Comparison of ENCODE assay signal across 3 cellular contexts in genomic region chr1:212589434-212589833, GRCh38.
TF ChIP-seq lines count a peak whose summit lies in the region.

No MANE protein-coding gene starts in this region.

TF ChIP-seq in IMR-90, 13 proteins besides CTCF, POLR2A, EP300 and RAD21:
- TF ChIP-seq RCOR1 (IDR thresholded peaks at IDR 0.05; ENCODE audit: insufficient replicate concordance, low read length) (no peak), CEBPB (IDR thresholded peaks at IDR 0.05; ENCODE audit: low read depth, low read length) (peak; percentile 35; the same call in 1 of the 2 replicates)

TF ChIP-seq in Ishikawa, 13 proteins besides CTCF, POLR2A, EP300 and RAD21 (continued from another document):
- TF ChIP-seq ZBTB7A (IDR thresholded peaks at IDR 0.05; ENCODE audit: low read depth): no peak
- no peak for TF ChIP-seq TCF12 (IDR thresholded peaks at IDR 0.05; ENCODE audit: low read depth)

TF ChIP-seq in K562, 482 proteins besides CTCF, POLR2A, EP300 and RAD21 (continued from another document):
- TF ChIP-seq PKNOX1 (IDR thresholded peaks at IDR 0.05): no peak
- TF ChIP-seq ZNF780A (CRISPR knock-in tag; IDR thresholded peaks at IDR 0.05): no peak
- peak; percentile 60; the same call in 1 of the 2 replicates for TF ChIP-seq CEBPB (tag; IDR thresholded peaks at IDR 0.05)
- TF ChIP-seq MCM5 (IDR thresholded peaks at IDR 0.05; ENCODE audit: low read depth): no peak
- no peak for TF ChIP-seq HNRNPH1 (optimal IDR thresholded peaks at IDR 0.05; ENCODE audit: low read depth, low read length)
- peak; percentile 67 for TF ChIP-seq NFIC (IDR thresholded peaks at IDR 0.05)
- no peak for TF ChIP-seq MECOM (CRISPR knock-in tag; IDR thresholded peaks at IDR 0.05)
- no peak for TF ChIP-seq ZNF184 (CRISPR knock-in tag; IDR thresholded peaks at IDR 0.05)
- TF ChIP-seq ILF3 (IDR thresholded peaks at IDR 0.05; ENCODE audit: borderline replicate concordance): no peak
- TF ChIP-seq ETV6 (IDR thresholded peaks at IDR 0.05; ENCODE audit: borderline replicate concordance in 1 of 2, low read depth in 2 of 2, low read length in 1 of 2): no peak
- TF ChIP-seq ETV6 (CRISPR knock-in tag; IDR thresholded peaks at IDR 0.05; ENCODE audit: borderline replicate concordance): no peak
- TF ChIP-seq POLR2H (tag; IDR thresholded peaks at IDR 0.05; ENCODE audit: low read depth): no peak
- TF ChIP-seq, protein P1, sequence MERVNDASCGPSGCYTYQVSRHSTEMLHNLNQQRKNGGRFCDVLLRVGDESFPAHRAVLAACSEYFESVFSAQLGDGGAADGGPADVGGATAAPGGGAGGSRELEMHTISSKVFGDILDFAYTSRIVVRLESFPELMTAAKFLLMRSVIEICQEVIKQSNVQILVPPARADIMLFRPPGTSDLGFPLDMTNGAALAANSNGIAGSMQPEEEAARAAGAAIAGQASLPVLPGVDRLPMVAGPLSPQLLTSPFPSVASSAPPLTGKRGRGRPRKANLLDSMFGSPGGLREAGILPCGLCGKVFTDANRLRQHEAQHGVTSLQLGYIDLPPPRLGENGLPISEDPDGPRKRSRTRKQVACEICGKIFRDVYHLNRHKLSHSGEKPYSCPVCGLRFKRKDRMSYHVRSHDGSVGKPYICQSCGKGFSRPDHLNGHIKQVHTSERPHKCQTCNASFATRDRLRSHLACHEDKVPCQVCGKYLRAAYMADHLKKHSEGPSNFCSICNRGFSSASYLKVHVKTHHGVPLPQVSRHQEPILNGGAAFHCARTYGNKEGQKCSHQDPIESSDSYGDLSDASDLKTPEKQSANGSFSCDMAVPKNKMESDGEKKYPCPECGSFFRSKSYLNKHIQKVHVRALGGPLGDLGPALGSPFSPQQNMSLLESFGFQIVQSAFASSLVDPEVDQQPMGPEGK (CRISPR knock-in tag; IDR thresholded peaks at IDR 0.05; ENCODE audit: borderline replicate concordance): no peak
- 0 out of 4 replicates have a peak, but pooled peaks of 1 of the 2 experiments have one; percentile 11 for TF ChIP-seq TRIM24 (IDR thresholded peaks at IDR 0.05)
- no peak for TF ChIP-seq ZNF224 (CRISPR knock-in tag; IDR thresholded peaks at IDR 0.05)
- TF ChIP-seq MGA (IDR thresholded peaks at IDR 0.05): no peak
- TF ChIP-seq, protein P2, sequence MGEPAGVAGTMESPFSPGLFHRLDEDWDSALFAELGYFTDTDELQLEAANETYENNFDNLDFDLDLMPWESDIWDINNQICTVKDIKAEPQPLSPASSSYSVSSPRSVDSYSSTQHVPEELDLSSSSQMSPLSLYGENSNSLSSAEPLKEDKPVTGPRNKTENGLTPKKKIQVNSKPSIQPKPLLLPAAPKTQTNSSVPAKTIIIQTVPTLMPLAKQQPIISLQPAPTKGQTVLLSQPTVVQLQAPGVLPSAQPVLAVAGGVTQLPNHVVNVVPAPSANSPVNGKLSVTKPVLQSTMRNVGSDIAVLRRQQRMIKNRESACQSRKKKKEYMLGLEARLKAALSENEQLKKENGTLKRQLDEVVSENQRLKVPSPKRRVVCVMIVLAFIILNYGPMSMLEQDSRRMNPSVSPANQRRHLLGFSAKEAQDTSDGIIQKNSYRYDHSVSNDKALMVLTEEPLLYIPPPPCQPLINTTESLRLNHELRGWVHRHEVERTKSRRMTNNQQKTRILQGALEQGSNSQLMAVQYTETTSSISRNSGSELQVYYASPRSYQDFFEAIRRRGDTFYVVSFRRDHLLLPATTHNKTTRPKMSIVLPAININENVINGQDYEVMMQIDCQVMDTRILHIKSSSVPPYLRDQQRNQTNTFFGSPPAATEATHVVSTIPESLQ (CRISPR knock-in tag; IDR thresholded peaks at IDR 0.05): no peak
- TF ChIP-seq CEBPG (CRISPR knock-in tag; IDR thresholded peaks at IDR 0.05): no peak
- TF ChIP-seq CEBPG (tag; conservative IDR thresholded peaks at IDR 0.05 in 1 of 2, IDR thresholded peaks at IDR 0.05 in 1 of 2): peak; percentile 54 to 81; a peak in 3 of 4 replicates
- TF ChIP-seq, protein P3, sequence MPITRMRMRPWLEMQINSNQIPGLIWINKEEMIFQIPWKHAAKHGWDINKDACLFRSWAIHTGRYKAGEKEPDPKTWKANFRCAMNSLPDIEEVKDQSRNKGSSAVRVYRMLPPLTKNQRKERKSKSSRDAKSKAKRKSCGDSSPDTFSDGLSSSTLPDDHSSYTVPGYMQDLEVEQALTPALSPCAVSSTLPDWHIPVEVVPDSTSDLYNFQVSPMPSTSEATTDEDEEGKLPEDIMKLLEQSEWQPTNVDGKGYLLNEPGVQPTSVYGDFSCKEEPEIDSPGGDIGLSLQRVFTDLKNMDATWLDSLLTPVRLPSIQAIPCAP (CRISPR knock-in tag; IDR thresholded peaks at IDR 0.05; ENCODE audit: borderline replicate concordance): no peak
